9 cellular contexts compared by ENCODE assay signal in the genomic region with DNA sequence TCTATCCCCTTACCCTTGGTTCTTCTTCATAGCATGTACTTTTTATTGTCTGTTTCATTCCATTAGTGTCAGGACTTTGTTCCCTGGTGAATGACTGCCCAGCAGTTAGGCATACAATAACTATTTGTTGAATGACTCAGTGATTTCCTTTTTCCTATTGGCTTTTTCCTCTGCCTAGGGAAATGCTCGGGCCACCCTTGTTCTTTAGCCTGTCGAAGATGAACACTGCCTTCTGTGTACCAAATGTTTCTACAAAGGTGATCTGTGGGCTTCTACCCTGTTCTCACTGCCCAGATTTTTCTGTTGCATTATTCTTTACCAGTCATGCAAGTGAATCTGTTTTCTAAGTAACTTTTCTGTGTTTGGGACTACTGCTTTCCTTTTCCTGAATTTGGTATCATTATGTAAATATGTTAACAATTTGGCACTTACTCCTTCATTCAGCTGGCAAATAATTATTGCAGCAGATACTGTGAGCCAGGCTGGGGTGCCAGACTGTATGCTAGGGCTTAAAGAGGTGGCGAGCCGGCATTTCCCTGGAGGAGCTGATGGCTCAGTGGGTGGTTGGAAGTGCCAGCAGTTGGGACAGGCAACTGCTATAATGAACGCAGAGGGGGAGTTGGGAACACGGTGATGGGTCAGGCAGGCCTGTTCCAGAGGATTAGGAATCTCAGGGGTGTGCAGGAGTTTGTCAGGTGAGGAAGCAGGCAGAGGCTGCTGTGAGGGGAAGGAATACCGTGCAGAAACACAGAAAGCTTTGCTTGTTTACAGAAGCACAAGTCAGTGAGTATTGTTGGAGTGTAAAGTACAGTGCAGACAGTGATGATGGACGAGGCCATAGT. TPM values are rescaled to one million over a fixed set of nuclear protein-coding genes. Genes with fewer than 3 reads are reported as not detected.
DNase-seq lines count a peak whose midpoint lies in the region; ATAC-seq, FAIRE-seq and TF ChIP-seq lines count a peak whose summit lies in the region.
"Had no signal": no experiment of that assay in that cellular context is flagged by ENCODE, and none has a peak within 500 bp of the region (broad histone marks: within the 10 kb centered on the region; RNA-seq: fewer than 3 reads in every experiment).

No MANE protein-coding gene starts in this region.

- H2BK5ac ChIP-seq in neuronal stem cell (ENCODE audit: low read length): no peak overlapping the region

- H3K4me3 ChIP-seq in bronchial epithelial cell (ENCODE audit: low read depth, low read length): no peak overlapping the region
- H3K4me3 ChIP-seq in neuronal stem cell (ENCODE audit: low read length in 2 of 2): no peak overlapping the region

- CTCF ChIA-PET in activated naive CD4-positive, alpha-beta T cell treated with anti-CD3 and anti-CD28 coated beads, Interleukin-2, amount 10 ng/mL, durations not matched to agents 7 days and 5 days (lab: Charles Lee): no interaction called here

- WGBS in neuronal stem cell (ENCODE audit: extremely low coverage in 2 of 2, insufficient read length in 2 of 2, insufficient replicate concordance in 1 of 2), 2 donors: no CpG with 5 or more reads among the region's 8 CpGs

- H3K27ac Mint-ChIP-seq in activated naive CD4-positive, alpha-beta T cell treated with anti-CD3 and anti-CD28 coated beads, Interleukin-2, amount 10 ng/mL, durations not matched to agents 7 days and 5 days: peak overlapping the region; percentile 25
- peak overlapping the region; percentile 70 for H3K27ac Mint-ChIP-seq in type B pancreatic cell

- H3K36me3 ChIP-seq in bronchial epithelial cell (ENCODE audit: control insufficient read depth, insufficient read depth, low read length) (no peaks in the 10 kb centered on the region), neuronal stem cell (replicated peaks in 1 of 2; ENCODE audit: control insufficient read depth in 2 of 2, insufficient read depth in 2 of 2, low read length in 2 of 2) (no peaks in the 10 kb centered on the region)

- H3K18ac ChIP-seq in neuronal stem cell (ENCODE audit: low read length): no peak overlapping the region

- no peak overlapping the region for H2BK12ac ChIP-seq in neuronal stem cell (ENCODE audit: low read length)

- peaks cover 2 to 10% of the 10 kb centered on the region in 2 donors for H3K4me1 ChIP-seq in neuronal stem cell (ENCODE audit: control insufficient read depth in 2 of 2, insufficient read depth in 1 of 2, low read depth in 1 of 2, low read length in 2 of 2)
- H3K4me1 ChIP-seq: parathyroid adenoma had no signal

- H4K8ac ChIP-seq in neuronal stem cell (ENCODE audit: low read depth, low read length): no peak overlapping the region

- no peak overlapping the region for H3K23ac ChIP-seq in neuronal stem cell (ENCODE audit: low read depth, low read length, poor library complexity)

- peaks cover 14% of the 10 kb centered on the region for H3K36me3 Mint-ChIP-seq in activated naive CD4-positive, alpha-beta T cell treated with anti-CD3 and anti-CD28 coated beads, Interleukin-2, amount 10 ng/mL, durations not matched to agents 7 days and 5 days
- no peaks in the 10 kb centered on the region for H3K36me3 Mint-ChIP-seq in type B pancreatic cell

- H3K27me3 ChIP-seq in bronchial epithelial cell (ENCODE audit: control insufficient read depth, insufficient read depth, low read length): no peaks in the 10 kb centered on the region
- no peaks in the 10 kb centered on the region for H3K27me3 ChIP-seq in layer of hippocampus (ENCODE audit: control insufficient read depth, insufficient read depth, low read length)
- H3K27me3 ChIP-seq in neuronal stem cell (ENCODE audit: control insufficient read depth in 3 of 3, insufficient read depth in 3 of 3, low read depth in 1 of 3, low read length in 3 of 3): no peaks in the 10 kb centered on the region

- no peak for ATAC-seq in GM21717 (IDR thresholded peaks at IDR 0.05; ENCODE audit: unreplicated experiment)
- no peak for ATAC-seq in HG03469 (IDR thresholded peaks at IDR 0.05; ENCODE audit: unreplicated experiment)

- no peak for FAIRE-seq in bronchial epithelial cell (lab: Jason Lieb, UNC)

- H3K4ac ChIP-seq in neuronal stem cell (ENCODE audit: low read length): no peak overlapping the region

- H3K27ac ChIP-seq in layer of hippocampus (ENCODE audit: low read depth, low read length) (peak overlapping the region; percentile 18), neuronal stem cell (replicated peaks; ENCODE audit: low read length) (no peak overlapping the region)
- H3K27ac ChIP-seq: parathyroid adenoma had no signal

- H3K79me1 ChIP-seq in neuronal stem cell (ENCODE audit: low read depth, low read length): peaks cover 2% of the 10 kb centered on the region

- H2BK120ac ChIP-seq in neuronal stem cell (ENCODE audit: low read depth, low read length): no peak overlapping the region

- no peaks in the 10 kb centered on the region for H3K9me3 Mint-ChIP-seq in activated naive CD4-positive, alpha-beta T cell treated with anti-CD3 and anti-CD28 coated beads, Interleukin-2, amount 10 ng/mL, durations not matched to agents 7 days and 5 days
- no peaks in the 10 kb centered on the region for H3K9me3 Mint-ChIP-seq in type B pancreatic cell

- H4K91ac ChIP-seq in neuronal stem cell (ENCODE audit: low read depth, low read length, poor library complexity): no peak overlapping the region

- H2AK5ac ChIP-seq in neuronal stem cell (ENCODE audit: low read depth, low read length): no peak overlapping the region

- no peak overlapping the region for H3K4me3 Mint-ChIP-seq in activated naive CD4-positive, alpha-beta T cell treated with anti-CD3 and anti-CD28 coated beads, Interleukin-2, amount 10 ng/mL, durations not matched to agents 7 days and 5 days
- peak overlapping the region; percentile 53 for H3K4me3 Mint-ChIP-seq in type B pancreatic cell

- H2BK15ac ChIP-seq in neuronal stem cell (ENCODE audit: low read length): no peak overlapping the region

- H3K9ac ChIP-seq in neuronal stem cell (ENCODE audit: low read depth, low read length, poor library complexity): no peak overlapping the region
- H3K9ac ChIP-seq: parathyroid adenoma had no signal

- H3K4me2 ChIP-seq in neuronal stem cell (ENCODE audit: insufficient read depth, low read length, poor library complexity, severe bottlenecking): no peak overlapping the region

- H3K27me3 Mint-ChIP-seq in activated naive CD4-positive, alpha-beta T cell treated with anti-CD3 and anti-CD28 coated beads, Interleukin-2, amount 10 ng/mL, durations not matched to agents 7 days and 5 days: no peaks in the 10 kb centered on the region
- H3K27me3 Mint-ChIP-seq in type B pancreatic cell: no peaks in the 10 kb centered on the region

- no peak for TF ChIP-seq CTCF in bronchial epithelial cell (IDR thresholded peaks at IDR 0.05; ENCODE audit: insufficient read depth, low read length, severe bottlenecking)
- TF ChIP-seq CTCF in type B pancreatic cell (conservative IDR thresholded peaks at IDR 0.05): no peak

- H2AFZ ChIP-seq in neuronal stem cell (ENCODE audit: low read length): no peak overlapping the region
- H2AFZ ChIP-seq: parathyroid adenoma had no signal

- DNase-seq in activated naive CD4-positive, alpha-beta T cell treated with anti-CD3 and anti-CD28 coated beads, Interleukin-2, amount 10 ng/mL, durations not matched to agents 7 days and 5 days: no peak
- DNase-seq in activated naive CD4-positive, alpha-beta T cell treated with Interleukin-2 at 50 U/mL for 16 hours: no peak
- DNase-seq in bronchial epithelial cell (ENCODE audit: low read depth) (peak; percentile 66), type B pancreatic cell (ENCODE audit: extremely low spot score, unreplicated experiment) (no peak), neuronal stem cell (ENCODE audit: low spot score) (no peak)

- H3K4me1 Mint-ChIP-seq in activated naive CD4-positive, alpha-beta T cell treated with anti-CD3 and anti-CD28 coated beads, Interleukin-2, amount 10 ng/mL, durations not matched to agents 7 days and 5 days: peaks cover 20% of the 10 kb centered on the region
- H3K4me1 Mint-ChIP-seq in type B pancreatic cell (ENCODE audit: unreplicated experiment): peaks cover 20% of the 10 kb centered on the region

- H3K14ac ChIP-seq in neuronal stem cell (ENCODE audit: low read length): no peak overlapping the region

- no peaks in the 10 kb centered on the region for H3K9me3 ChIP-seq in neuronal stem cell (replicated peaks in 1 of 2; ENCODE audit: control insufficient read depth in 2 of 2, insufficient read depth in 1 of 2, low read depth in 1 of 2, low read length in 2 of 2)

RNA-seq across cellular contexts. Expression of a gene that starts 30.6 kb away (rescaled TPM):
- total RNA-seq in bronchial epithelial cell (36.6 and 44.0 TPM in 2 replicates), type B pancreatic cell (ENCODE audit: low replicate concordance) (16.5 and 25.4 TPM in 2 replicates)
- polyA plus RNA-seq in neuronal stem cell (2013, experiment 1 of 2): 3.1 TPM
- 3.4 TPM for polyA plus RNA-seq in neuronal stem cell (2013, experiment 2 of 2)
